Comparison of ENCODE assay signal across 8 cellular contexts in the genomic region with DNA sequence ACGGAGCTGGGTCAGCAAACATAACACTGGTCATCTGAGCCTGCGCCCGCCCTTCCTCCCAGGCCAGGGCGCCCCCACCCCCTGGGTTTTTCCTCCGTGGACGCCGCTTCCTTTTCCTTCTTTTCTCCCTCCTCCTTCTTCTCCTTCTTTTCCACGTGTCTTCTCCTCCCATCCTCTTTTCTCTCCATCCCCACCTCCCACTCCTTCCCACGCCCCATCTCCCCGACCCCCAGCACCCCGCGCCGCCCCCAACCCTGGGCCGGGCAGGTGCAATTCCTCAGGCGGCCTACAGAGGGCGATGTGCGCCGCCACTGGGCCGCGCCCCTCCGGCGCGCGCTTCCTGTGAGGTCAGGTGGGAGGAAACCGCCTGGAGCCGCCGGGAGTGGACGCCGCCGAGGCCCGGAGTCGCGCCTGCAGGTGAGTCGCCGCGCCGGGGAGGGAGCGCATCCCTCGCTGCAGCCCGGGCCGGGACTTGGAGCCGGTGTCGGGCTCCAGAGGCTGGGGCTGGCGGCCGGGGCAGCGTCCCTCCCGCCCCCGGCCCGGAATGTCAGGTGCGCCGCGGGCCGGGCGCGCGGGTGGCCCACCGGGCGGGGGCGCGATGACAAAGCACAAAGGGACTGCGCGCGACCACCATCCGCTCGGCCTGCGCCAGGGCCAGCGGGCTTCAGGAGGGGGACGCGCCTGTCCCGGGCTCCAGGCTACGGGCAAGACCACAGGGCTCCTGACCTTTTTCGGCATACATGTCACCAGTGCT. TPM values are rescaled to one million over a fixed set of nuclear protein-coding genes. Genes with fewer than 3 reads are reported as not detected.
A peak's percentile ranks its signal among the peaks of the same experiment; 100 is the strongest.
DNase-seq lines count a peak whose midpoint lies in the region; ATAC-seq and TF ChIP-seq lines count a peak whose summit lies in the region.

A gene with protein sequence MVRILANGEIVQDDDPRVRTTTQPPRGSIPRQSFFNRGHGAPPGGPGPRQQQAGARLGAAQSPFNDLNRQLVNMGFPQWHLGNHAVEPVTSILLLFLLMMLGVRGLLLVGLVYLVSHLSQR (plus strand): TSS at position 351 of the 754 bp plus-strand sequence. CDS start 1,497 bp downstream, outside the sequence.

- intact Hi-C loops in PC-3 (cut with micrococcal nuclease) (no loop called here), tibial artery (cut with DNase I; ENCODE audit: low total_unique reads) (loop anchor here (10.0 kb wide), 1 partner anchor 215 kb away; a partner anchor contains a TSS)

- no peak within 1 kb of the TSS for H3K27ac ChIP-seq in CD4-positive, CD25-positive, alpha-beta regulatory T cell (ENCODE audit: insufficient read depth, low read length, poor library complexity, severe bottlenecking)
- H3K27ac ChIP-seq in PC-3 (ENCODE audit: low read length): no peak within 1 kb of the TSS
- H3K27ac ChIP-seq in parathyroid adenoma: no peak within 1 kb of the TSS
- peak within 1 kb of the TSS; percentile 56 to 72 for H3K27ac ChIP-seq in tibial artery

- H3K4me3 ChIP-seq in CD4-positive, CD25-positive, alpha-beta regulatory T cell (ENCODE audit: low read depth, low read length): peak within 1 kb of the TSS; percentile 43
- H3K4me3 ChIP-seq in HAP-1 (peak within 1 kb of the TSS; percentile 44), PC-3 (ENCODE audit: low read length) (peak within 1 kb of the TSS; percentile 96), parathyroid adenoma (ENCODE audit: low read depth, low read length) (peak within 1 kb of the TSS; percentile 24), tibial artery (peak within 1 kb of the TSS; percentile 55 to 92)

- H4K20me1 ChIP-seq in PC-3 (ENCODE audit: low read length): no peaks in the 10 kb centered on the region

- no peaks in the 10 kb centered on the region for H3K9me3 ChIP-seq in CD4-positive, CD25-positive, alpha-beta regulatory T cell (ENCODE audit: control insufficient read depth in 2 of 2, low read length in 2 of 2)
- H3K9me3 ChIP-seq in HAP-1 (no peaks in the 10 kb centered on the region), PC-3 (ENCODE audit: low read length) (0 out of 2 replicates have a peak, but pooled peaks cover 3% of the 10 kb centered on the region), parathyroid adenoma (ENCODE audit: control insufficient read depth, low read length) (no peaks in the 10 kb centered on the region), tibial artery (no peaks in the 10 kb centered on the region)

- no peaks in the 10 kb centered on the region for H3K27me3 Mint-ChIP-seq in CD4-positive, CD25-positive, alpha-beta regulatory T cell

- H2AFZ ChIP-seq in PC-3 (ENCODE audit: low read length): peak within 1 kb of the TSS; percentile 94
- peak within 1 kb of the TSS; percentile 84 for H2AFZ ChIP-seq in parathyroid adenoma

- H3K27me3 ChIP-seq in CD4-positive, CD25-positive, alpha-beta regulatory T cell (ENCODE audit: control insufficient read depth, insufficient read depth, low read length): no peaks in the 10 kb centered on the region
- H3K27me3 ChIP-seq in HAP-1 (ENCODE audit: low read depth): no peaks in the 10 kb centered on the region
- H3K27me3 ChIP-seq in PC-3 (ENCODE audit: low read length): peaks cover 3% of the 10 kb centered on the region; the same call in 1 of the 2 replicates
- no peaks in the 10 kb centered on the region for H3K27me3 ChIP-seq in parathyroid adenoma (ENCODE audit: control insufficient read depth, insufficient read depth, low read length)
- H3K27me3 ChIP-seq in tibial artery: no peaks in the 10 kb centered on the region

- no peaks in the 10 kb centered on the region for H3K9me2 ChIP-seq in PC-3 (replicated peaks; ENCODE audit: low read length)

- BruUV-seq in PC-3 (replicated peaks; lab: Mats Ljungman, UMichigan): no TSS peak

- H3K4me1 ChIP-seq in CD4-positive, CD25-positive, alpha-beta regulatory T cell (ENCODE audit: control insufficient read depth, insufficient read depth, low read length, poor library complexity, severe bottlenecking): peaks cover 20% of the 10 kb centered on the region
- H3K4me1 ChIP-seq in HAP-1 (no peaks in the 10 kb centered on the region), PC-3 (ENCODE audit: insufficient read depth, low read length) (peaks cover 16% of the 10 kb centered on the region), parathyroid adenoma (peaks cover 7% of the 10 kb centered on the region), tibial artery (peaks cover 0 to 17% (median 10%) of the 10 kb centered on the region in 4 donors)

- POLR2A ChIA-PET in PC-3 (lab: Charles Lee; ENCODE audit: unreplicated experiment): no interaction called here

- peak within 1 kb of the TSS; percentile 71 to 77 (median 75) for H3K27ac Mint-ChIP-seq in CD4-positive, CD25-positive, alpha-beta regulatory T cell

- H3K36me3 ChIP-seq in CD4-positive, CD25-positive, alpha-beta regulatory T cell (ENCODE audit: control insufficient read depth, insufficient read depth, low read length): no peaks in the 10 kb centered on the region
- H3K36me3 ChIP-seq in HAP-1 (replicated peaks) (peaks cover 4% of the 10 kb centered on the region; the same call in 1 of the 2 replicates), PC-3 (ENCODE audit: low read depth, low read length) (peaks cover 9% of the 10 kb centered on the region; the same call in 1 of the 2 replicates), parathyroid adenoma (ENCODE audit: control insufficient read depth, insufficient read depth, low read length) (no peaks in the 10 kb centered on the region), tibial artery (peaks cover 0 to 15% (median 0%) of the 10 kb centered on the region in 3 donors)

- H3K9ac ChIP-seq in PC-3 (ENCODE audit: low read length) (peak within 1 kb of the TSS; percentile 77), parathyroid adenoma (no peak within 1 kb of the TSS)

- H3K79me2 ChIP-seq in PC-3 (ENCODE audit: low read length): peaks cover 17% of the 10 kb centered on the region
- H3K79me2 ChIP-seq in parathyroid adenoma: no peaks in the 10 kb centered on the region

- CTCF ChIA-PET in PC-3 (lab: Charles Lee): interaction anchor here (0.9 kb wide), 1 partner anchor 115 kb away, joined by 4 read pairs; no protein-coding TSS in a partner anchor

- TF ChIP-seq CTCF in PC-3 (conservative IDR thresholded peaks at IDR 0.05; ENCODE audit: low read depth, low read length): peak; percentile 99
- TF ChIP-seq CTCF in parathyroid adenoma (IDR thresholded peaks at IDR 0.05): peak; percentile 100
- peak; percentile 84 to 99 for TF ChIP-seq CTCF in tibial artery (IDR thresholded peaks at IDR 0.05)

- peaks cover 4 to 36% (median 12%) of the 10 kb centered on the region in 4 donors for H3K4me1 Mint-ChIP-seq in CD4-positive, CD25-positive, alpha-beta regulatory T cell

- peaks cover 12% of the 10 kb centered on the region for H3K36me3 Mint-ChIP-seq in CD4-positive, CD25-positive, alpha-beta regulatory T cell

- in situ Hi-C loops in HAP-1 (cut with MboI; ENCODE audit: low sequenced_read_pairs): loop anchor here (10.0 to 25.0 kb wide), 2 partner anchors 195 to 393 kb away; no protein-coding TSS in a partner anchor

- H3K4me3 Mint-ChIP-seq in CD4-positive, CD25-positive, alpha-beta regulatory T cell: peak within 1 kb of the TSS; percentile 74 to 89 (median 84)

- no peaks in the 10 kb centered on the region for H3F3A ChIP-seq in PC-3 (ENCODE audit: low read length, unreplicated experiment)

- ATAC-seq in CD4-positive, CD25-positive, alpha-beta regulatory T cell (ENCODE audit: low read depth in 2 of 2): peak; percentile 94 to 96
- peak; percentile 96 for ATAC-seq in PC-3
- no peak for ATAC-seq in GM19035 (IDR thresholded peaks at IDR 0.05; ENCODE audit: unreplicated experiment)

- H3K9me3 Mint-ChIP-seq in CD4-positive, CD25-positive, alpha-beta regulatory T cell: peaks cover 0 to 5% (median 0%) of the 10 kb centered on the region in 7 donors

- H3K4me2 ChIP-seq in PC-3 (ENCODE audit: low read length): peak within 1 kb of the TSS; percentile 100
- peak within 1 kb of the TSS; percentile 84 for H3K4me2 ChIP-seq in parathyroid adenoma (ENCODE audit: low read length)

- DNase-seq in CD4-positive, CD25-positive, alpha-beta regulatory T cell: peak; percentile 72 to 83 (median 75)
- DNase-seq in HAP-1 (ENCODE audit: low spot score in 2 of 2) (peak; percentile 38 to 83), PC-3 (peak; percentile 91), activated gamma-delta T cell (lab: John Stamatoyannopoulos, UW) (peak; percentile 63), globus pallidus (ENCODE audit: low spot score) (peak; percentile 7), tibial artery (peak in 1 of 2 donors; percentile 79)

RNA-seq across cellular contexts. Expression of the gene that starts here (rescaled TPM):
- 9.7 TPM for total RNA-seq in CD4-positive, CD25-positive, alpha-beta regulatory T cell
- polyA plus RNA-seq in CD4-positive, CD25-positive, alpha-beta regulatory T cell: 10 to 100 TPM; 14.8 to 21.2 (median 17.7) TPM
- 37.5 and 45.4 TPM in 2 replicates for total RNA-seq in PC-3 (2014; rRNA removed)

Comparison
In these comparisons a context has a peak if more than half of its experiments do, and no peak if none do; other contexts are left out.
1. H3K27ac ChIP-seq: peak in tibial artery (2 of 2); none in CD4-positive, CD25-positive, alpha-beta regulatory T cell (single experiment), PC-3 (single experiment) and parathyroid adenoma (single experiment).
2. H3K4me3 ChIP-seq: peak in every context shown above with its lines; median percentile 96 in PC-3; 74 in tibial artery; 44 in HAP-1; 43 in CD4-positive, CD25-positive, alpha-beta regulatory T cell; 24 in parathyroid adenoma.
3. Peak in every context shown above with its lines, with median percentiles within 50 percentile points of each other: CTCF ChIP-seq.